20 cellular contexts compared by ENCODE assay signal in the genomic region with DNA sequence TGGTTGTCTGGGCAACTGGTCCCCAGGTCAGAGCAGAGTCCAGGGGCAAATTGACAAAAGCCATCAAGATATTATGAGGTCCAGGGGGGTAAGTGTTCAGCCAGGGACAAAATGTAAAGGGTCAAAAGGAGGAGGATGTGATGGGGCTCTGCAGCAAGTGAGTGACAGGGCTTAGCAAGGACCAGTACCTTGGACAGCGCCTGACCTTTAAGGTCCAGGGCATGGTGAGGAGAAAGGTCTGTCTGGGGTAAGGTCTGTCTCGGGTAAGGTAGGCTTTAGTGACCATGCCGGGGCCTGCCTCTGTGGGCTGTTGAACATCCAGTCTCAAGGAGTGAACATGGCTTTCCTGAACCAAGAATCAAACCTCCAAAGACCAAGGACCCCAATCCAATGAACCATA. TPM values are rescaled to one million over a fixed set of nuclear protein-coding genes. Genes with fewer than 3 reads are reported as not detected.
DNase-seq lines count a peak whose midpoint lies in the region; ATAC-seq and TF ChIP-seq lines count a peak whose summit lies in the region.
"Had no signal": no experiment of that assay in that cellular context is flagged by ENCODE, and none has a peak within 500 bp of the region (broad histone marks: within the 10 kb centered on the region; RNA-seq: fewer than 3 reads in every experiment).

No MANE protein-coding gene starts in this region.

- peaks cover 59% of the 10 kb centered on the region for H3K27me3 Mint-ChIP-seq in activated naive CD4-positive, alpha-beta T cell treated with anti-CD3 and anti-CD28 coated beads, Interleukin-2, amount 10 ng/mL, durations not matched to agents 7 days and 5 days
- H3K27me3 Mint-ChIP-seq in type B pancreatic cell = peaks cover 9% of the 10 kb centered on the region

- no peak overlapping the region for H3K4me3 ChIP-seq in PC-3 (ENCODE audit: low read length)
- H3K4me3 ChIP-seq: left lung had no signal

- CTCF ChIA-PET in activated naive CD4-positive, alpha-beta T cell treated with anti-CD3 and anti-CD28 coated beads, Interleukin-2, amount 10 ng/mL, durations not matched to agents 7 days and 5 days (lab: Charles Lee) = no interaction called here
- CTCF ChIA-PET in PC-3 (lab: Charles Lee) = no interaction called here

- peak; percentile 53 for DNase-seq in activated naive CD4-positive, alpha-beta T cell treated with anti-CD3 and anti-CD28 coated beads, Interleukin-2, amount 10 ng/mL, durations not matched to agents 7 days and 5 days
- DNase-seq in activated naive CD4-positive, alpha-beta T cell treated with Interleukin-2 at 50 U/mL for 16 hours = no peak
- peak; percentile 19 for DNase-seq in dermis blood vessel endothelial cell
- DNase-seq in type B pancreatic cell (ENCODE audit: extremely low spot score, unreplicated experiment) = no peak
- DNase-seq in PC-3 = no peak
- no peak for DNase-seq in dedifferentiated amniotic fluid mesenchymal stem cell (ENCODE audit: extremely low spot score)
- DNase-seq: activated naive CD8-positive, alpha-beta T cell treated with anti-CD3 and anti-CD28 coated beads, Interleukin-2, amount 10 ng/mL, durations not matched to agents 7 days and 5 days; activated T-cell treated with anti-CD3 and anti-CD28 coated beads, Interleukin-2, amount 50 U/mL, for 72 hours; C1 segment of cervical spinal cord; IMR-90; NCI-H1048; NCI-H1930; NCI-H345; stimulated activated naive B cell treated with anti-CD40 and anti-IgM and Interleukin-4, amounts not matched to agents 10 μg/mL and 1 μg/mL and 100 μg/mL, for 72 hours had no signal

- H3K9me2 ChIP-seq in PC-3 (replicated peaks; ENCODE audit: low read length) = no peaks in the 10 kb centered on the region

- no peak for TF ChIP-seq CTCF in type B pancreatic cell (conservative IDR thresholded peaks at IDR 0.05)
- no peak for TF ChIP-seq CTCF in PC-3 (conservative IDR thresholded peaks at IDR 0.05; ENCODE audit: low read depth, low read length)

- H3K36me3 ChIP-seq in PC-3 (ENCODE audit: low read depth, low read length) = no peaks in the 10 kb centered on the region
- H3K36me3 ChIP-seq: left lung had no signal

- no peaks in the 10 kb centered on the region for H3K79me2 ChIP-seq in PC-3 (ENCODE audit: low read length)

- H3K9me3 ChIP-seq in PC-3 (ENCODE audit: low read length) = no peaks in the 10 kb centered on the region
- H3K9me3 ChIP-seq: left lung had no signal

- no peak overlapping the region for H3K4me2 ChIP-seq in PC-3 (ENCODE audit: low read length)

- intact Hi-C loops in PC-3 (cut with micrococcal nuclease) = loop anchor here (10.0 kb wide), 1 partner anchor 115 kb away; no protein-coding TSS in a partner anchor

- H4K20me1 ChIP-seq in PC-3 (ENCODE audit: low read length) = no peaks in the 10 kb centered on the region

- no peak overlapping the region for H3K4me3 Mint-ChIP-seq in activated naive CD4-positive, alpha-beta T cell treated with anti-CD3 and anti-CD28 coated beads, Interleukin-2, amount 10 ng/mL, durations not matched to agents 7 days and 5 days
- H3K4me3 Mint-ChIP-seq in type B pancreatic cell = no peak overlapping the region
- H3K4me3 Mint-ChIP-seq: activated naive CD8-positive, alpha-beta T cell treated with anti-CD3 and anti-CD28 coated beads, Interleukin-2, amount 10 ng/mL, durations not matched to agents 7 days and 5 days; activated T-cell treated with anti-CD3 and anti-CD28 coated beads, Interleukin-2, amount 50 U/mL, for 72 hours; neural crest cell; stimulated activated naive B cell treated with anti-CD40 and anti-IgM and Interleukin-4, amounts not matched to agents 10 μg/mL and 1 μg/mL and 100 μg/mL, for 72 hours had no signal

- no peak overlapping the region for H2AFZ ChIP-seq in PC-3 (ENCODE audit: low read length)

- ATAC-seq in PC-3 (no peak), GM21619 (IDR thresholded peaks at IDR 0.05; ENCODE audit: unreplicated experiment) (no peak)
- ATAC-seq: activated T-cell treated with anti-CD3 and anti-CD28 coated beads, Interleukin-2, amount 50 U/mL, for 72 hours; left lung; stimulated activated naive B cell treated with anti-CD40 and anti-IgM and Interleukin-4, amounts not matched to agents 10 μg/mL and 1 μg/mL and 100 μg/mL, for 72 hours had no signal

- H3K4me1 Mint-ChIP-seq in activated naive CD4-positive, alpha-beta T cell treated with anti-CD3 and anti-CD28 coated beads, Interleukin-2, amount 10 ng/mL, durations not matched to agents 7 days and 5 days = peaks cover 13% of the 10 kb centered on the region
- no peaks in the 10 kb centered on the region for H3K4me1 Mint-ChIP-seq in type B pancreatic cell (ENCODE audit: unreplicated experiment)

- no peak overlapping the region for H3K9ac ChIP-seq in PC-3 (ENCODE audit: low read length)

- no peak overlapping the region for H3K27ac Mint-ChIP-seq in activated naive CD4-positive, alpha-beta T cell treated with anti-CD3 and anti-CD28 coated beads, Interleukin-2, amount 10 ng/mL, durations not matched to agents 7 days and 5 days
- peak overlapping the region; percentile 8 for H3K27ac Mint-ChIP-seq in type B pancreatic cell
- H3K27ac Mint-ChIP-seq: activated naive CD8-positive, alpha-beta T cell treated with anti-CD3 and anti-CD28 coated beads, Interleukin-2, amount 10 ng/mL, durations not matched to agents 7 days and 5 days; activated T-cell treated with anti-CD3 and anti-CD28 coated beads, Interleukin-2, amount 50 U/mL, for 72 hours; stimulated activated naive B cell treated with anti-CD40 and anti-IgM and Interleukin-4, amounts not matched to agents 10 μg/mL and 1 μg/mL and 100 μg/mL, for 72 hours had no signal

- POLR2A ChIA-PET in PC-3 (lab: Charles Lee; ENCODE audit: unreplicated experiment) = no interaction called here

- no peaks in the 10 kb centered on the region for H3K9me3 Mint-ChIP-seq in activated naive CD4-positive, alpha-beta T cell treated with anti-CD3 and anti-CD28 coated beads, Interleukin-2, amount 10 ng/mL, durations not matched to agents 7 days and 5 days
- no peaks in the 10 kb centered on the region for H3K9me3 Mint-ChIP-seq in type B pancreatic cell
- H3K9me3 Mint-ChIP-seq: activated naive CD8-positive, alpha-beta T cell treated with anti-CD3 and anti-CD28 coated beads, Interleukin-2, amount 10 ng/mL, durations not matched to agents 7 days and 5 days; activated T-cell treated with anti-CD3 and anti-CD28 coated beads, Interleukin-2, amount 50 U/mL, for 72 hours; neural crest cell had no signal

- no peaks in the 10 kb centered on the region for H3K36me3 Mint-ChIP-seq in activated naive CD4-positive, alpha-beta T cell treated with anti-CD3 and anti-CD28 coated beads, Interleukin-2, amount 10 ng/mL, durations not matched to agents 7 days and 5 days
- H3K36me3 Mint-ChIP-seq in type B pancreatic cell = no peaks in the 10 kb centered on the region
- H3K36me3 Mint-ChIP-seq: activated naive CD8-positive, alpha-beta T cell treated with anti-CD3 and anti-CD28 coated beads, Interleukin-2, amount 10 ng/mL, durations not matched to agents 7 days and 5 days had no signal

- H3F3A ChIP-seq in PC-3 (ENCODE audit: low read length, unreplicated experiment) = no peaks in the 10 kb centered on the region

- H3K27ac ChIP-seq in PC-3 (ENCODE audit: low read length) = no peak overlapping the region
- H3K27ac ChIP-seq: HL-60, left lung, VCaP had no signal

- H3K4me1 ChIP-seq in PC-3 (ENCODE audit: insufficient read depth, low read length) = peaks cover 16% of the 10 kb centered on the region

- BruUV-seq in PC-3 (replicated peaks; lab: Mats Ljungman, UMichigan) = no TSS peak

- no peaks in the 10 kb centered on the region for H3K27me3 ChIP-seq in PC-3 (ENCODE audit: low read length)

TF ChIP-seq in PFSK-1, 5 proteins besides CTCF, POLR2A, EP300 and RAD21:
- TF ChIP-seq SIN3A (IDR thresholded peaks at IDR 0.05; ENCODE audit: borderline replicate concordance, insufficient read depth, low read length) = no peak
- TF ChIP-seq, protein P1, sequence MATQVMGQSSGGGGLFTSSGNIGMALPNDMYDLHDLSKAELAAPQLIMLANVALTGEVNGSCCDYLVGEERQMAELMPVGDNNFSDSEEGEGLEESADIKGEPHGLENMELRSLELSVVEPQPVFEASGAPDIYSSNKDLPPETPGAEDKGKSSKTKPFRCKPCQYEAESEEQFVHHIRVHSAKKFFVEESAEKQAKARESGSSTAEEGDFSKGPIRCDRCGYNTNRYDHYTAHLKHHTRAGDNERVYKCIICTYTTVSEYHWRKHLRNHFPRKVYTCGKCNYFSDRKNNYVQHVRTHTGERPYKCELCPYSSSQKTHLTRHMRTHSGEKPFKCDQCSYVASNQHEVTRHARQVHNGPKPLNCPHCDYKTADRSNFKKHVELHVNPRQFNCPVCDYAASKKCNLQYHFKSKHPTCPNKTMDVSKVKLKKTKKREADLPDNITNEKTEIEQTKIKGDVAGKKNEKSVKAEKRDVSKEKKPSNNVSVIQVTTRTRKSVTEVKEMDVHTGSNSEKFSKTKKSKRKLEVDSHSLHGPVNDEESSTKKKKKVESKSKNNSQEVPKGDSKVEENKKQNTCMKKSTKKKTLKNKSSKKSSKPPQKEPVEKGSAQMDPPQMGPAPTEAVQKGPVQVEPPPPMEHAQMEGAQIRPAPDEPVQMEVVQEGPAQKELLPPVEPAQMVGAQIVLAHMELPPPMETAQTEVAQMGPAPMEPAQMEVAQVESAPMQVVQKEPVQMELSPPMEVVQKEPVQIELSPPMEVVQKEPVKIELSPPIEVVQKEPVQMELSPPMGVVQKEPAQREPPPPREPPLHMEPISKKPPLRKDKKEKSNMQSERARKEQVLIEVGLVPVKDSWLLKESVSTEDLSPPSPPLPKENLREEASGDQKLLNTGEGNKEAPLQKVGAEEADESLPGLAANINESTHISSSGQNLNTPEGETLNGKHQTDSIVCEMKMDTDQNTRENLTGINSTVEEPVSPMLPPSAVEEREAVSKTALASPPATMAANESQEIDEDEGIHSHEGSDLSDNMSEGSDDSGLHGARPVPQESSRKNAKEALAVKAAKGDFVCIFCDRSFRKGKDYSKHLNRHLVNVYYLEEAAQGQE (IDR thresholded peaks at IDR 0.05; ENCODE audit: insufficient read depth in 1 of 2, low read depth in 2 of 2, low read length in 2 of 2) = peak; percentile 95 to 97

RNA-seq across cellular contexts. Expression of gene ZNF358, which starts 6.3 kb away (rescaled TPM):
- 76.5 TPM for polyA plus RNA-seq in PFSK-1 (2012; ENCODE audit: insufficient read length, low read depth)
- total RNA-seq in dermis blood vessel endothelial cell (20.9 and 36.6 TPM in 2 replicates), type B pancreatic cell (ENCODE audit: low replicate concordance) (49.8 and 67.1 TPM in 2 replicates), PC-3 (2014; rRNA removed) (41.6 and 53.4 TPM in 2 replicates)

RNA-seq across cellular contexts. Expression of gene MCOLN1, which starts 12.8 kb away (rescaled TPM):
- polyA plus RNA-seq in PFSK-1 (2012; ENCODE audit: insufficient read length, low read depth) = 60.9 TPM
- 2.7 and 3.7 TPM in 2 replicates for total RNA-seq in dermis blood vessel endothelial cell
- total RNA-seq in type B pancreatic cell (ENCODE audit: low replicate concordance) = 24.0 and 24.3 TPM in 2 replicates
- total RNA-seq in PC-3 (2014; rRNA removed) = 10.2 and 22.9 TPM in 2 replicates

RNA-seq across cellular contexts. Expression of gene PEX11G, which starts 20.8 kb away (rescaled TPM):
- polyA plus RNA-seq in PFSK-1 (2012; ENCODE audit: insufficient read length, low read depth) = 1.3 TPM
- total RNA-seq in dermis blood vessel endothelial cell (2.3 and 2.9 TPM in 2 replicates), type B pancreatic cell (ENCODE audit: low replicate concordance) (4.8 and 5.7 TPM in 2 replicates), PC-3 (2014; rRNA removed) (6.6 and 8.6 TPM in 2 replicates)

RNA-seq across cellular contexts. Expression of gene PNPLA6, which starts 25.9 kb away (rescaled TPM):
- 97.1 TPM for polyA plus RNA-seq in PFSK-1 (2012; ENCODE audit: insufficient read length, low read depth)
- total RNA-seq in dermis blood vessel endothelial cell (107 and 192 TPM in 2 replicates), type B pancreatic cell (ENCODE audit: low replicate concordance) (84.3 and 86.1 TPM in 2 replicates), PC-3 (2014; rRNA removed) (217 and 291 TPM in 2 replicates)

Comparison
In these comparisons a context has a peak if more than half of its experiments do, and no peak if none do; other contexts are left out.
1. DNase-seq: peak in activated naive CD4-positive, alpha-beta T cell treated with anti-CD3 and anti-CD28 coated beads, Interleukin-2, amount 10 ng/mL, durations not matched to agents 7 days and 5 days (single experiment) and dermis blood vessel endothelial cell (single experiment); none in activated naive CD4-positive, alpha-beta T cell treated with Interleukin-2 at 50 U/mL for 16 hours (single experiment), type B pancreatic cell (single experiment), PC-3 (single experiment) and dedifferentiated amniotic fluid mesenchymal stem cell (single experiment).